Comparison of ENCODE assay signal across 10 cellular contexts in the genomic region with DNA sequence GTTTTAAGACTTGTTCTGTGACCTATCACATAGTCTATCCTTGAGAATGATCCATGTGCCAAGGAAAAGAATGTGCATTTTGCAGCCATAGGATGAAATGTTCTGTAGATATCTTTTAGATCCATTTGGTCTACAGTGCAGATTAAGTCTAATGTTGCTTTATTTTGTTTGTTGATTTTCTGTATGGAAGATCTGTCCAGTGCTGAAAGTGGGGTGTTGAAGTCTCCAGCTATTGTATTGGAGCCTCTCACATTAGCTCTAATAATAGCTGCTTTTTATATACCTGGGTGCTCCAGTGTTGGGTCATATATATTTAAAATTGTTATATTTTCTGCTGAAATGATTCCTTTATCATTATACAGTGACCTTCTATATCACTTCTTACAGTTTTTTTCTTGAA.
"Had no signal": no experiment of that assay in that cellular context is flagged by ENCODE, and none has a peak within 500 bp of the region (broad histone marks: within the 10 kb centered on the region; RNA-seq: fewer than 3 reads in every experiment).

No MANE protein-coding gene starts in this region.

- FAIRE-seq: H1, H54, HepG2, K562 had no signal

- H3K4me3 ChIP-seq: GM23338, K562 had no signal

- H2AFZ ChIP-seq: GM23338 had no signal

- H3K4me2 ChIP-seq: GM23338 had no signal

- ATAC-seq: GM23338, HepG2, K562 had no signal

- H3K27ac ChIP-seq: HL-60 had no signal

- DNase-seq: H9, HCEC 1CT, HFFc6, KG1 had no signal
